ENCODE assay signal across 18 cellular contexts in genomic region chr7:29230871-29231345, GRCh38. TPM values are rescaled to one million over a fixed set of nuclear protein-coding genes. Genes with fewer than 3 reads are reported as not detected.
DNase-seq lines count a peak whose midpoint lies in the region; FAIRE-seq and TF ChIP-seq lines count a peak whose summit lies in the region.
"Had no signal": no experiment of that assay in that cellular context is flagged by ENCODE, and none has a peak within 500 bp of the region (broad histone marks: within the 10 kb centered on the region; RNA-seq: fewer than 3 reads in every experiment).

No MANE protein-coding gene starts in this region.

- H3K23me2 ChIP-seq in H1 (ENCODE audit: low read depth, low read length) = no peaks in the 10 kb centered on the region

- H3K18ac ChIP-seq in H1 (ENCODE audit: extremely low read depth, low read length) = no peak overlapping the region
- peak overlapping the region; percentile 10 for H3K18ac ChIP-seq in trophoblast cell (ENCODE audit: low read length)

- TF ChIP-seq POLR2A in H1 (IDR thresholded peaks at IDR 0.05; ENCODE audit: control extremely low read depth in 1 of 2, low read depth in 2 of 2, low read length in 2 of 2) = no peak
- TF ChIP-seq POLR2A in ovary (IDR thresholded peaks at IDR 0.05) = no peak

- H3K27ac ChIP-seq in H1 (ENCODE audit: low read depth, low read length) (no peak overlapping the region), trophoblast cell (ENCODE audit: low read depth, low read length) (peak overlapping the region; percentile 98), ovary (no peak overlapping the region)
- H3K27ac ChIP-seq: BLaER1, PC-9 had no signal

- H3K4me1 ChIP-seq in H1 (replicated peaks in 1 of 4; ENCODE audit: control insufficient read depth in 3 of 4, insufficient read depth in 4 of 4, low read length in 3 of 4) (no peaks in the 10 kb centered on the region; a peak in 1 of 7 replicates), trophoblast cell (ENCODE audit: control insufficient read depth in 1 of 2, insufficient read depth in 2 of 2, low read length in 2 of 2) (peaks cover 20 to 31% of the 10 kb centered on the region in 2 experiments), ovary (ENCODE audit: insufficient read depth) (no peaks in the 10 kb centered on the region)
- H3K4me1 ChIP-seq: BLaER1 had no signal

- H3K4me3 ChIP-seq in H1 (ENCODE audit: extremely low read depth in 1 of 4, insufficient read depth in 2 of 4, low read depth in 3 of 4, low read length in 4 of 4) = no peak overlapping the region
- H3K4me3 ChIP-seq in trophoblast cell (ENCODE audit: low read depth, low read length) = no peak overlapping the region
- no peak overlapping the region for H3K4me3 ChIP-seq in ovary
- H3K4me3 ChIP-seq: BLaER1, GM23338, PC-9 had no signal

- TF ChIP-seq CTCF in H1 (IDR thresholded peaks at IDR 0.05; ENCODE audit: control extremely low read depth in 1 of 3, insufficient read depth in 1 of 3, low read depth in 1 of 3, low read length in 3 of 3) (no peak), ovary (IDR thresholded peaks at IDR 0.05) (no peak)

- H3K9ac ChIP-seq in H1 (replicated peaks in 1 of 4; ENCODE audit: extremely low read depth in 1 of 4, low read depth in 3 of 4, low read length in 3 of 4) (no peak overlapping the region), trophoblast cell (ENCODE audit: low read length) (peak overlapping the region; percentile 5)
- H3K9ac ChIP-seq: BLaER1 had no signal

- no peak overlapping the region for H3K4me2 ChIP-seq in H1 (ENCODE audit: insufficient read depth in 1 of 2, low read depth in 2 of 2, low read length in 2 of 2)
- H3K4me2 ChIP-seq in trophoblast cell (ENCODE audit: low read length) = no peak overlapping the region
- H3K4me2 ChIP-seq: BLaER1, GM23338 had no signal

- TF ChIP-seq EP300 in H1 (IDR thresholded peaks at IDR 0.05; ENCODE audit: borderline replicate concordance in 1 of 2, low read depth in 2 of 2, low read length in 2 of 2) = no peak
- no peak for TF ChIP-seq EP300 in ovary (IDR thresholded peaks at IDR 0.05)

- H3K23ac ChIP-seq in H1 (ENCODE audit: insufficient read length) (no peak overlapping the region), trophoblast cell (ENCODE audit: low read length) (no peak overlapping the region)

- H4K8ac ChIP-seq in H1 (ENCODE audit: extremely low read depth, insufficient read depth, low read length) (no peak overlapping the region), trophoblast cell (ENCODE audit: low read depth, low read length) (peak overlapping the region; percentile 40)

- H2AFZ ChIP-seq in H1 (ENCODE audit: low read length) = no peak overlapping the region
- H2AFZ ChIP-seq in trophoblast cell (ENCODE audit: insufficient read depth, low read length, poor library complexity) = peak overlapping the region; percentile 14
- H2AFZ ChIP-seq: GM23338, PC-9 had no signal

- H2BK5ac ChIP-seq in H1 (ENCODE audit: low read depth, low read length) (no peak overlapping the region), trophoblast cell (ENCODE audit: low read depth, low read length, poor library complexity) (peak overlapping the region; percentile 83)

- H3K27me3 ChIP-seq in H1 (replicated peaks in 1 of 4; ENCODE audit: control insufficient read depth in 3 of 4, extremely low read depth in 1 of 4, insufficient read depth in 3 of 4, low read length in 3 of 4) (no peaks in the 10 kb centered on the region), trophoblast cell (ENCODE audit: insufficient read depth, low read length) (no peaks in the 10 kb centered on the region), ovary (no peaks in the 10 kb centered on the region)
- H3K27me3 ChIP-seq: BLaER1 had no signal

- no peak overlapping the region for H2BK20ac ChIP-seq in H1 (ENCODE audit: low read length)

- H2BK12ac ChIP-seq in H1 (ENCODE audit: low read depth, low read length) (no peak overlapping the region), trophoblast cell (ENCODE audit: low read length) (peak overlapping the region; percentile 72)

- H2BK15ac ChIP-seq in H1 (ENCODE audit: low read length) = no peak overlapping the region

- H3K4ac ChIP-seq in H1 (replicated peaks; ENCODE audit: insufficient read length, low read depth, low read length) = no peak overlapping the region
- H3K4ac ChIP-seq in trophoblast cell (ENCODE audit: low read depth, low read length) = peak overlapping the region; percentile 77

- peak; percentile 43 for DNase-seq in NCI-H146 treated with DMSO at 0.1 percent for 48 hours (lab: John Stamatoyannopoulos, UW; ENCODE audit: unreplicated experiment)
- DNase-seq in NCI-H146 (lab: John Stamatoyannopoulos, UW) = no peak
- DNase-seq in HuH-7 (ENCODE audit: low spot score) = peak; percentile 61
- no peak for DNase-seq in H1 (ENCODE audit: low read depth in 1 of 2, low spot score in 2 of 2)
- DNase-seq in trophoblast cell = peak; percentile 91 to 97
- DNase-seq in SHP77 treated with DMSO at 0.1 percent for 48 hours (lab: John Stamatoyannopoulos, UW) = no peak
- DNase-seq in NCI-H82 treated with DMSO at 0.1 percent for 48 hours (lab: John Stamatoyannopoulos, UW; ENCODE audit: unreplicated experiment) = no peak
- DNase-seq in ovary = no peak
- DNase-seq: EL, NCI-H1105 treated with DMSO at 0.1 percent for 48 hours, NCI-H2029 treated with DMSO at 0.1 percent for 48 hours, NCI-H2171 treated with DMSO at 0.1 percent for 48 hours, NCI-H446 treated with DMSO at 0.1 percent for 48 hours had no signal

- no peaks in the 10 kb centered on the region for H3K79me1 ChIP-seq in H1 (ENCODE audit: low read depth, low read length)
- H3K79me1 ChIP-seq in trophoblast cell (ENCODE audit: low read length) = peaks cover 37% of the 10 kb centered on the region

- H2BK120ac ChIP-seq in H1 (replicated peaks; ENCODE audit: low read depth, low read length) = no peak overlapping the region
- H2BK120ac ChIP-seq in trophoblast cell (ENCODE audit: insufficient read depth, low read length, poor library complexity) = peak overlapping the region; percentile 95

- no peaks in the 10 kb centered on the region for H4K20me1 ChIP-seq in H1 (replicated peaks in 1 of 2; ENCODE audit: control insufficient read depth in 1 of 2, insufficient read depth in 2 of 2, low read length in 2 of 2)
- H4K20me1 ChIP-seq: BLaER1 had no signal

- H3K79me2 ChIP-seq in H1 (ENCODE audit: control insufficient read depth in 1 of 2, insufficient read depth in 2 of 2, low read length in 2 of 2) = no peaks in the 10 kb centered on the region
- H3K79me2 ChIP-seq in trophoblast cell (ENCODE audit: control insufficient read depth, insufficient read depth, low read length, poor library complexity) = peaks cover 9% of the 10 kb centered on the region

- CTCF ChIA-PET in H1 (lab: Charles Lee; ENCODE audit: partially characterized antibody) = interaction anchor here (1.2 to 3.2 kb wide), 3 partner anchors 8 to 178 kb away, joined by 3 to 24 read pairs (median 3); no protein-coding TSS in a partner anchor

- H4K91ac ChIP-seq in H1 (replicated peaks; ENCODE audit: insufficient read length, low read length) = peak overlapping the region; percentile 27
- H4K91ac ChIP-seq in trophoblast cell (ENCODE audit: low read depth, low read length) = peak overlapping the region; percentile 96

- peak overlapping the region; percentile 24 for H4K12ac ChIP-seq in trophoblast cell (ENCODE audit: low read depth, low read length)

- POLR2A ChIA-PET in H1 (lab: Charles Lee; ENCODE audit: partially characterized antibody) = interaction anchor here (0.6 kb wide), 1 partner anchor 66 kb away, joined by 3 read pairs; no protein-coding TSS in a partner anchor

- H3K14ac ChIP-seq in H1 (ENCODE audit: insufficient read length) = no peak overlapping the region
- H3K14ac ChIP-seq in trophoblast cell (ENCODE audit: low read length) = peak overlapping the region; percentile 69

- no peak overlapping the region for H2AK5ac ChIP-seq in H1 (ENCODE audit: low read depth, low read length)
- peak overlapping the region; percentile 17 for H2AK5ac ChIP-seq in trophoblast cell (ENCODE audit: low read length)

- no peak overlapping the region for H3K56ac ChIP-seq in H1 (replicated peaks; ENCODE audit: insufficient read length, low read depth, low read length)

- 85% methylated on average over 6 of the region's 6 CpGs; no CpG with 5 or more reads in 1 of the 2 experiments for WGBS in H1 (ENCODE audit: extremely low coverage in 1 of 2, insufficient coverage in 1 of 2, insufficient read length in 1 of 2, insufficient replicate concordance in 2 of 2, low coverage in 1 of 2, low lambda C conversion rate in 2 of 2, missing lambda C conversion rate in 1 of 2), 2 experiments
- WGBS in trophoblast cell (ENCODE audit: extremely low coverage, insufficient coverage, insufficient read length) = no CpG with 5 or more reads among the region's 6 CpGs
- 84 to 92% (median 85%) methylated on average over 6 of the region's 6 CpGs for WGBS in ovary, 3 donors

- H3K36me3 ChIP-seq in H1 (ENCODE audit: control insufficient read depth in 2 of 4, insufficient read depth in 4 of 4, low read length in 3 of 4) (no peaks in the 10 kb centered on the region), trophoblast cell (ENCODE audit: control insufficient read depth in 1 of 2, insufficient read depth in 2 of 2, low read length in 2 of 2) (no peaks in the 10 kb centered on the region), ovary (no peaks in the 10 kb centered on the region)
- H3K36me3 ChIP-seq: BLaER1 had no signal

- H3K9me3 ChIP-seq in H1 (ENCODE audit: insufficient read depth in 2 of 2, low read depth in 1 of 2, low read length in 1 of 2) (no peaks in the 10 kb centered on the region), trophoblast cell (ENCODE audit: insufficient read depth, low read depth, low read length) (no peaks in the 10 kb centered on the region), ovary (no peaks in the 10 kb centered on the region)
- H3K9me3 ChIP-seq: BLaER1 had no signal

- FAIRE-seq in H1 (lab: Jason Lieb, UNC) = no peak
- FAIRE-seq: A204.1 had no signal

- intact Hi-C loops in ovary (cut with DNase I) = no loop called here

- no peak for TF ChIP-seq RAD21 in H1 (IDR thresholded peaks at IDR 0.05 in 1 of 2, conservative IDR thresholded peaks at IDR 0.05 in 1 of 2; ENCODE audit: low read depth in 2 of 2, low read length in 2 of 2)

- H4K5ac ChIP-seq in H1 (ENCODE audit: insufficient read length, low read depth, low read length) = no peak overlapping the region

TF ChIP-seq in H1, 55 proteins besides CTCF, POLR2A, EP300 and RAD21 (continues in another document):
- no peak for TF ChIP-seq BRCA1 (IDR thresholded peaks at IDR 0.05; ENCODE audit: low read depth, low read length)

RNA-seq across cellular contexts. Expression of gene CHN2, which starts 36.3 kb away (rescaled TPM):
- total RNA-seq in H1 (2021; fragmentation: NEBNext Ultra II Directional; extraction: Animal tissue kit (Norgen Biotek cat#: 25700)) = 4.8 and 5.6 TPM in 2 replicates
- 2.7 and 2.9 TPM in 2 replicates for polyA plus RNA-seq in H1 (2011; rRNA removed)
- 4.0 TPM for polyA plus RNA-seq in H1 (2011; cell fraction: cytosol; rRNA removed)
- 4.2 TPM for polyA plus RNA-seq in H1 (2011; cell fraction: nucleus; rRNA removed)
- 2.5 to 5.3 TPM (median 4.1 TPM) in 4 replicates for polyA plus RNA-seq in H1 (2012, experiment 1 of 2)
- not detected for polyA plus RNA-seq in H1 (2012, experiment 2 of 2)
- polyA plus RNA-seq in H1 (2013, experiment 1 of 2) = 4.0 TPM
- polyA plus RNA-seq in H1 (2013, experiment 2 of 2) = 4.8 TPM
- polyA minus RNA-seq in H1 (2011; rRNA and poly(A)+ RNA removed) = 14.3 and 15.6 TPM in 2 replicates
- polyA minus RNA-seq in H1 (2011; cell fraction: cytosol; rRNA and poly(A)+ RNA removed) = 5.1 TPM
- polyA minus RNA-seq in H1 (2011; cell fraction: nucleus; rRNA and poly(A)+ RNA removed) = 26.0 TPM
- polyA plus RNA-seq in trophoblast cell (2013) = 39.1 and 39.9 TPM in 2 replicates
- 10 to 100 TPM; 17.9 to 32.6 (median 22.9) TPM for total RNA-seq in ovary
- 10 to 100 TPM; 20.5 to 22.3 TPM for polyA plus RNA-seq in ovary
- total RNA-seq: LHCN-M2, PC-9 had no signal

Comparison
In these comparisons a context has a peak if more than half of its experiments do, and no peak if none do; other contexts are left out.
1. DNase-seq: peak in NCI-H146 treated with DMSO at 0.1 percent for 48 hours (single experiment), HuH-7 (single experiment) and trophoblast cell (2 of 2); none in NCI-H146 (single experiment), H1 (0 of 2), SHP77 treated with DMSO at 0.1 percent for 48 hours (single experiment), NCI-H82 treated with DMSO at 0.1 percent for 48 hours (single experiment) and ovary (0 of 5).